19 cellular contexts compared by ENCODE assay signal in the genomic region with DNA sequence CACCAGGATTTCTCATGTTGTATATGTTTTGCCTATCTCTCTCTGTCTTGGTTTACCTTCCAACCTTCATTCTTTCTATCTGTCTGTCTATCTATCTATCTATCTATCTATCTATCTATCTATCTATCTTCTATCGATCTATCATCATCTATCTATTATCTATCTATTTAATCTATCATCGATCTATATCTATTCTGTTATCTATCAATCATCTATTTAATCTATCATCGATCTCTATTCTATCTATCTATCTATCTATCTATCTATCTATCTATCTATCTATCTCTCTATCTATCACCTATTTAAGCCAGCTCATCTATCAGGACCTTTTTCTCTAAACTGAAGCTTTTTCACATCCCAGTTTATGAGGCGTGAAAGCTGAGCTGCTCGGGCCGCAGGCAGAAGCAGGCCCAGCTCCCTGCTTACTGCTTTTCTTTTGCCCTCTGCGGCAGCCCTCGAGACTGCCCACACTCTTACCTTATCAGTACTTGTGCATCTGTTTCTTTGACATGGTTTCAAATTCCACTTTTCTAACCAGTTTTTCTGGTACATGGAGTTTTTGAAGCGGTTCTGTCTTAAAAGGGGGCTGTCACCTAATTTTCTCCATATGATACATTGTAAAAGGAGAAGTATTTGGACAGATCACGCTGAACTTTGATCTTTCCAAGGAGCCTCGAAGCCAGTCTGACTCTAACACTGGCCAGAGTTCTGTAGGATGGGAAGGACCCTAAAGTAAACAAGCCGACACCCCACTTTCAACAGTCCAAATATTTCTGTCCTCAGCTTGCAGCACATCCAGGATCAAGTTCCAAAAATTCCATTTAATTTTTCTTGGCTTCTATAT. TPM values are rescaled to one million over a fixed set of nuclear protein-coding genes. Genes with fewer than 3 reads are reported as not detected.
DNase-seq lines count a peak whose midpoint lies in the region; TF ChIP-seq lines count a peak whose summit lies in the region.
"Had no signal": no experiment of that assay in that cellular context is flagged by ENCODE, and none has a peak within 500 bp of the region (broad histone marks: within the 10 kb centered on the region; RNA-seq: fewer than 3 reads in every experiment).

No MANE protein-coding gene starts in this region.

- no peak overlapping the region for H2AFZ ChIP-seq in Loucy (ENCODE audit: low read length)

- H3K4me3 ChIP-seq in Loucy (ENCODE audit: low read length, poor library complexity, severe bottlenecking), result peak overlapping the region; percentile 49
- no peak overlapping the region for H3K4me3 ChIP-seq in ascending aorta
- no peak overlapping the region for H3K4me3 ChIP-seq in suprapubic skin

- peaks cover 7% of the 10 kb centered on the region; the same call in 1 of the 2 replicates for H3F3A ChIP-seq in Loucy (ENCODE audit: low read depth)

- no peak for DNase-seq in ascending aorta (ENCODE audit: low spot score in 2 of 2)
- DNase-seq in left kidney (ENCODE audit: low read depth, low spot score), result peak; percentile 87
- DNase-seq in suprapubic skin (ENCODE audit: low spot score in 2 of 2), result no peak
- DNase-seq in HUDEP-2 (lab: John Stamatoyannopoulos, UW; ENCODE audit: unreplicated experiment in 76 of 76), result no peak
- DNase-seq in effector CD4-positive, alpha-beta T cell, result no peak
- no peak for DNase-seq in glomerular visceral epithelial cell (ENCODE audit: extremely low spot score)
- DNase-seq: activated CD4-positive, alpha-beta T cell treated with anti-CD3 and anti-CD28 coated beads, Interleukin-2, amount 50 U/mL, for 1 hour; activated naive CD4-positive, alpha-beta T cell treated with anti-CD3 and anti-CD28 coated beads, Interleukin-2, amount 10 ng/mL, durations not matched to agents 7 days and 5 days; brain microvascular endothelial cell; glutamatergic neuron; kidney; MV-4-11; NCI-H2029; NCI-H526 treated with DMSO at 0.1 percent for 48 hours; stimulated activated CD4-positive, alpha-beta T cell treated with anti-CD3 and anti-CD28 coated beads, Interleukin-4, amount 100 ng/mL, for 24 hours; stimulated activated CD8-positive, alpha-beta memory T cell treated with anti-CD3 and anti-CD28 coated beads, Interleukin-4, amount 100 ng/mL, for 48 hours had no signal

- intact Hi-C loops in ascending aorta (cut with DNase I), result no loop called here

- H3K4me1 ChIP-seq in Loucy (ENCODE audit: insufficient read depth, low read length, poor library complexity, severe bottlenecking), result peaks cover 60% of the 10 kb centered on the region
- peaks cover 3 to 7% of the 10 kb centered on the region in 2 donors for H3K4me1 ChIP-seq in ascending aorta
- H3K4me1 ChIP-seq in suprapubic skin, result peaks cover 44% of the 10 kb centered on the region

- H3K9ac ChIP-seq in Loucy (ENCODE audit: low read depth, low read length, poor library complexity, severe bottlenecking), result peak overlapping the region; percentile 56

- H3K9me2 ChIP-seq in Loucy (replicated peaks; ENCODE audit: low read depth, low read length), result no peaks in the 10 kb centered on the region

- WGBS in suprapubic skin, result 60% methylated on average over 12 of the region's 12 CpGs

- H3K27ac ChIP-seq in ascending aorta (peak overlapping the region; percentile 71 to 77), suprapubic skin (peak overlapping the region; percentile 67)
- H3K27ac ChIP-seq: brain microvascular endothelial cell had no signal

- no peak for TF ChIP-seq EP300 in suprapubic skin (IDR thresholded peaks at IDR 0.05)

- TF ChIP-seq POLR2A in suprapubic skin (IDR thresholded peaks at IDR 0.05), result no peak

- no peaks in the 10 kb centered on the region for H3K9me3 ChIP-seq in Loucy (ENCODE audit: insufficient read depth, low read depth, low read length)
- no peaks in the 10 kb centered on the region for H3K9me3 ChIP-seq in ascending aorta
- H3K9me3 ChIP-seq in suprapubic skin, result no peaks in the 10 kb centered on the region

- H3K36me3 ChIP-seq in Loucy (ENCODE audit: insufficient read depth, low read length) (no peaks in the 10 kb centered on the region), ascending aorta (no peaks in the 10 kb centered on the region), suprapubic skin (no peaks in the 10 kb centered on the region)
- H3K36me3 ChIP-seq: brain microvascular endothelial cell had no signal

- H3K79me2 ChIP-seq in Loucy (ENCODE audit: insufficient read depth, low read length), result no peaks in the 10 kb centered on the region

- H4K20me1 ChIP-seq in Loucy (ENCODE audit: insufficient read depth, low read length, poor library complexity, severe bottlenecking), result no peaks in the 10 kb centered on the region

- TF ChIP-seq CTCF in Loucy (conservative IDR thresholded peaks at IDR 0.05; ENCODE audit: low read length) (no peak), ascending aorta (IDR thresholded peaks at IDR 0.05) (no peak), suprapubic skin (IDR thresholded peaks at IDR 0.05) (no peak)

- peak overlapping the region; percentile 60 for H3K4me2 ChIP-seq in Loucy (ENCODE audit: low read depth, low read length, poor library complexity, severe bottlenecking)

- H3K27me3 ChIP-seq in Loucy (ENCODE audit: insufficient read depth, low read length, poor library complexity, severe bottlenecking) (no peaks in the 10 kb centered on the region), ascending aorta (no peaks in the 10 kb centered on the region), suprapubic skin (no peaks in the 10 kb centered on the region)
- H3K27me3 ChIP-seq: brain microvascular endothelial cell had no signal

RNA-seq across cellular contexts. Expression of a gene that starts 44.4 kb away (rescaled TPM):
- total RNA-seq in ascending aorta (not detected), suprapubic skin (not detected)
- total RNA-seq: B cell, temporal lobe had no signal

RNA-seq across cellular contexts. Expression of a gene that starts 48.6 kb away (rescaled TPM):
- total RNA-seq in ascending aorta (588 TPM), suprapubic skin (1,000 to 10,000 TPM in 2 of 4 donors, 100 to 1,000 TPM in 2; 569 to 2,226 (median 1,259) TPM)
